In the genomic region with DNA sequence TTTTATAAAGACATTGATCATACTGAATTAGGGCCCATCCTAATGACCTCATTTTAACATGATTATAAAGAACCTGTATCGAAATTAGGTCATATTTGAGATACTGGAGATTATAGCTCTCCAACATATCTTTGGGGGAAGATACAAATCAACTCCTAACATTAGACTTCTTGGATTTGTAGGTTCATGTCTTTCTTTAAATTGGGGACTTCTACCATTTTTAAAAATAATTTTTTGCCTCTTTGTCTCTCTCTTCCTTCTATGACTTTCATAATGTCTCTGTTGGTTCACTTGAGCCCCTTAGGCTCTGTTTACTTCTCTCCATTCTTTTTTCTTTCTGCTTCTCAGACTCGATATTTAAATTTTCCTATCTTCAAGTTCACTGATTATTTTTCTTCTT, we compare ENCODE assay signal across 10 cellular contexts. TPM values are rescaled to one million over a fixed set of nuclear protein-coding genes. Genes with fewer than 3 reads are reported as not detected.
"Had no signal": no experiment of that assay in that cellular context is flagged by ENCODE, and none has a peak within 500 bp of the region (broad histone marks: within the 10 kb centered on the region; RNA-seq: fewer than 3 reads in every experiment).

No MANE protein-coding gene starts in this region.

- H3K36me3 ChIP-seq: HAP-1 had no signal

- DNase-seq: GM23248, GOT3, H7, H9, HCEC 1CT, HFFc6 had no signal

- H3K27ac Mint-ChIP-seq: GM23338, H9, HFFc6 had no signal

- H3K9me3 Mint-ChIP-seq: GM23338, HFFc6 had no signal

- H3K4me3 Mint-ChIP-seq: GM23338, H9, HFFc6 had no signal

- H3K4me3 ChIP-seq: GM23248, GM23338, HAP-1 had no signal

- H3K4me1 Mint-ChIP-seq: H9 had no signal

- H3K4me1 ChIP-seq: HAP-1 had no signal

- H3K27ac ChIP-seq: GM23248 had no signal

RNA-seq across cellular contexts. Expression of a gene that starts 57.2 kb away (rescaled TPM):
- total RNA-seq: GM23248, GM23338, H1, H4, H7, H9, HFFc6 had no signal
